1 cellular context compared by ENCODE assay signal in genomic region chr3:186932281-186933181, GRCh38.
TF ChIP-seq lines count a peak whose summit lies in the region.

No MANE protein-coding gene starts in this region.

TF ChIP-seq in GM12878, 131 proteins besides CTCF, POLR2A, EP300 and RAD21 (continued from another document):
- TF ChIP-seq, protein P1, sequence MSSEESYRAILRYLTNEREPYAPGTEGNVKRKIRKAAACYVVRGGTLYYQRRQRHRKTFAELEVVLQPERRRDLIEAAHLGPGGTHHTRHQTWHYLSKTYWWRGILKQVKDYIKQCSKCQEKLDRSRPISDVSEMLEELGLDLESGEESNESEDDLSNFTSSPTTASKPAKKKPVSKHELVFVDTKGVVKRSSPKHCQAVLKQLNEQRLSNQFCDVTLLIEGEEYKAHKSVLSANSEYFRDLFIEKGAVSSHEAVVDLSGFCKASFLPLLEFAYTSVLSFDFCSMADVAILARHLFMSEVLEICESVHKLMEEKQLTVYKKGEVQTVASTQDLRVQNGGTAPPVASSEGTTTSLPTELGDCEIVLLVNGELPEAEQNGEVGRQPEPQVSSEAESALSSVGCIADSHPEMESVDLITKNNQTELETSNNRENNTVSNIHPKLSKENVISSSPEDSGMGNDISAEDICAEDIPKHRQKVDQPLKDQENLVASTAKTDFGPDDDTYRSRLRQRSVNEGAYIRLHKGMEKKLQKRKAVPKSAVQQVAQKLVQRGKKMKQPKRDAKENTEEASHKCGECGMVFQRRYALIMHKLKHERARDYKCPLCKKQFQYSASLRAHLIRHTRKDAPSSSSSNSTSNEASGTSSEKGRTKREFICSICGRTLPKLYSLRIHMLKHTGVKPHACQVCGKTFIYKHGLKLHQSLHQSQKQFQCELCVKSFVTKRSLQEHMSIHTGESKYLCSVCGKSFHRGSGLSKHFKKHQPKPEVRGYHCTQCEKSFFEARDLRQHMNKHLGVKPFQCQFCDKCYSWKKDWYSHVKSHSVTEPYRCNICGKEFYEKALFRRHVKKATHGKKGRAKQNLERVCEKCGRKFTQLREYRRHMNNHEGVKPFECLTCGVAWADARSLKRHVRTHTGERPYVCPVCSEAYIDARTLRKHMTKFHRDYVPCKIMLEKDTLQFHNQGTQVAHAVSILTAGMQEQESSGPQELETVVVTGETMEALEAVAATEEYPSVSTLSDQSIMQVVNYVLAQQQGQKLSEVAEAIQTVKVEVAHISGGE (CRISPR knock-in tag; IDR thresholded peaks at IDR 0.05), result no peak
- TF ChIP-seq HSF1 (IDR thresholded peaks at IDR 0.05; ENCODE audit: low read depth, low read length) (no peak), POLR2AphosphoS5 (IDR thresholded peaks at IDR 0.05; ENCODE audit: low read length) (no peak), ZNF622 (IDR thresholded peaks at IDR 0.05) (no peak), SREBF1 (IDR thresholded peaks at IDR 0.05; ENCODE audit: low read length) (no peak), NR2C2 (IDR thresholded peaks at IDR 0.05; ENCODE audit: borderline replicate concordance, control insufficient read depth, insufficient read length, low read depth) (no peak), IKZF1 (conservative IDR thresholded peaks at IDR 0.05) (peak; percentile 38; the same call in 1 of the 2 replicates), NKRF (conservative IDR thresholded peaks at IDR 0.05) (no peak), PML (IDR thresholded peaks at IDR 0.05; ENCODE audit: low read length) (0 out of 2 replicates have a peak, but pooled peaks have one; percentile 30), NR2F1 (conservative IDR thresholded peaks at IDR 0.05) (no peak), SREBF2 (IDR thresholded peaks at IDR 0.05; ENCODE audit: low read length) (no peak), ZNF207 (IDR thresholded peaks at IDR 0.05; ENCODE audit: borderline replicate concordance) (no peak), ZBED1 (IDR thresholded peaks at IDR 0.05; ENCODE audit: borderline replicate concordance) (0 out of 2 replicates have a peak, but pooled peaks have one; percentile 37), LARP7 (IDR thresholded peaks at IDR 0.05) (no peak), CBX5 (IDR thresholded peaks at IDR 0.05; ENCODE audit: low read depth) (no peak), ZNF217 (IDR thresholded peaks at IDR 0.05) (no peak), ESRRA (IDR thresholded peaks at IDR 0.05; ENCODE audit: low read length) (no peak), POLR2AphosphoS2 (IDR thresholded peaks at IDR 0.05; ENCODE audit: low read depth, low read length) (no peak), MEF2A (IDR thresholded peaks at IDR 0.05; ENCODE audit: insufficient read depth, low read depth, low read length) (no peak), IKZF2 (IDR thresholded peaks at IDR 0.05) (peak; percentile 34 to 39; a peak in 2 of 4 replicates), NFIC (IDR thresholded peaks at IDR 0.05; ENCODE audit: low read depth, low read length) (peak; percentile 32; the same call in 1 of the 2 replicates), CBFB (IDR thresholded peaks at IDR 0.05; ENCODE audit: low read depth) (no peak), DPF2 (IDR thresholded peaks at IDR 0.05) (no peak), MXI1 (IDR thresholded peaks at IDR 0.05; ENCODE audit: low read depth, low read length) (0 out of 2 replicates have a peak, but pooled peaks have one; percentile 49), NRF1 (conservative IDR thresholded peaks at IDR 0.05; ENCODE audit: low read depth, low read length) (no peak), RBBP5 (conservative IDR thresholded peaks at IDR 0.05) (no peak), PKNOX1 (IDR thresholded peaks at IDR 0.05) (no peak), SIN3A (IDR thresholded peaks at IDR 0.05; ENCODE audit: low read depth, low read length) (no peak), TAF1 (IDR thresholded peaks at IDR 0.05; ENCODE audit: borderline replicate concordance, low read depth, low read length) (no peak), YY1 (IDR thresholded peaks at IDR 0.05; ENCODE audit: low read depth, low read length) (no peak), FOS (IDR thresholded peaks at IDR 0.05; ENCODE audit: borderline replicate concordance, extremely low read depth, insufficient read length) (no peak), MTA3 (IDR thresholded peaks at IDR 0.05; ENCODE audit: borderline replicate concordance, low read length) (peak; percentile 64; the same call in 1 of the 2 replicates), BHLHE40 (IDR thresholded peaks at IDR 0.05; ENCODE audit: borderline replicate concordance in 1 of 2, low read depth in 2 of 2, low read length in 1 of 2) (no peak)
- TF ChIP-seq, protein P2, sequence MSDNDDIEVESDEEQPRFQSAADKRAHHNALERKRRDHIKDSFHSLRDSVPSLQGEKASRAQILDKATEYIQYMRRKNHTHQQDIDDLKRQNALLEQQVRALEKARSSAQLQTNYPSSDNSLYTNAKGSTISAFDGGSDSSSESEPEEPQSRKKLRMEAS (IDR thresholded peaks at IDR 0.05; ENCODE audit: low read depth, low read length), result no peak
- TF ChIP-seq, protein P3, sequence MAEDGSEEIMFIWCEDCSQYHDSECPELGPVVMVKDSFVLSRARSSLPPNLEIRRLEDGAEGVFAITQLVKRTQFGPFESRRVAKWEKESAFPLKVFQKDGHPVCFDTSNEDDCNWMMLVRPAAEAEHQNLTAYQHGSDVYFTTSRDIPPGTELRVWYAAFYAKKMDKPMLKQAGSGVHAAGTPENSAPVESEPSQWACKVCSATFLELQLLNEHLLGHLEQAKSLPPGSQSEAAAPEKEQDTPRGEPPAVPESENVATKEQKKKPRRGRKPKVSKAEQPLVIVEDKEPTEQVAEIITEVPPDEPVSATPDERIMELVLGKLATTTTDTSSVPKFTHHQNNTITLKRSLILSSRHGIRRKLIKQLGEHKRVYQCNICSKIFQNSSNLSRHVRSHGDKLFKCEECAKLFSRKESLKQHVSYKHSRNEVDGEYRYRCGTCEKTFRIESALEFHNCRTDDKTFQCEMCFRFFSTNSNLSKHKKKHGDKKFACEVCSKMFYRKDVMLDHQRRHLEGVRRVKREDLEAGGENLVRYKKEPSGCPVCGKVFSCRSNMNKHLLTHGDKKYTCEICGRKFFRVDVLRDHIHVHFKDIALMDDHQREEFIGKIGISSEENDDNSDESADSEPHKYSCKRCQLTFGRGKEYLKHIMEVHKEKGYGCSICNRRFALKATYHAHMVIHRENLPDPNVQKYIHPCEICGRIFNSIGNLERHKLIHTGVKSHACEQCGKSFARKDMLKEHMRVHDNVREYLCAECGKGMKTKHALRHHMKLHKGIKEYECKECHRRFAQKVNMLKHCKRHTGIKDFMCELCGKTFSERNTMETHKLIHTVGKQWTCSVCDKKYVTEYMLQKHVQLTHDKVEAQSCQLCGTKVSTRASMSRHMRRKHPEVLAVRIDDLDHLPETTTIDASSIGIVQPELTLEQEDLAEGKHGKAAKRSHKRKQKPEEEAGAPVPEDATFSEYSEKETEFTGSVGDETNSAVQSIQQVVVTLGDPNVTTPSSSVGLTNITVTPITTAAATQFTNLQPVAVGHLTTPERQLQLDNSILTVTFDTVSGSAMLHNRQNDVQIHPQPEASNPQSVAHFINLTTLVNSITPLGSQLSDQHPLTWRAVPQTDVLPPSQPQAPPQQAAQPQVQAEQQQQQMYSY (CRISPR knock-in tag; IDR thresholded peaks at IDR 0.05), result no peak
- TF ChIP-seq, protein P4, sequence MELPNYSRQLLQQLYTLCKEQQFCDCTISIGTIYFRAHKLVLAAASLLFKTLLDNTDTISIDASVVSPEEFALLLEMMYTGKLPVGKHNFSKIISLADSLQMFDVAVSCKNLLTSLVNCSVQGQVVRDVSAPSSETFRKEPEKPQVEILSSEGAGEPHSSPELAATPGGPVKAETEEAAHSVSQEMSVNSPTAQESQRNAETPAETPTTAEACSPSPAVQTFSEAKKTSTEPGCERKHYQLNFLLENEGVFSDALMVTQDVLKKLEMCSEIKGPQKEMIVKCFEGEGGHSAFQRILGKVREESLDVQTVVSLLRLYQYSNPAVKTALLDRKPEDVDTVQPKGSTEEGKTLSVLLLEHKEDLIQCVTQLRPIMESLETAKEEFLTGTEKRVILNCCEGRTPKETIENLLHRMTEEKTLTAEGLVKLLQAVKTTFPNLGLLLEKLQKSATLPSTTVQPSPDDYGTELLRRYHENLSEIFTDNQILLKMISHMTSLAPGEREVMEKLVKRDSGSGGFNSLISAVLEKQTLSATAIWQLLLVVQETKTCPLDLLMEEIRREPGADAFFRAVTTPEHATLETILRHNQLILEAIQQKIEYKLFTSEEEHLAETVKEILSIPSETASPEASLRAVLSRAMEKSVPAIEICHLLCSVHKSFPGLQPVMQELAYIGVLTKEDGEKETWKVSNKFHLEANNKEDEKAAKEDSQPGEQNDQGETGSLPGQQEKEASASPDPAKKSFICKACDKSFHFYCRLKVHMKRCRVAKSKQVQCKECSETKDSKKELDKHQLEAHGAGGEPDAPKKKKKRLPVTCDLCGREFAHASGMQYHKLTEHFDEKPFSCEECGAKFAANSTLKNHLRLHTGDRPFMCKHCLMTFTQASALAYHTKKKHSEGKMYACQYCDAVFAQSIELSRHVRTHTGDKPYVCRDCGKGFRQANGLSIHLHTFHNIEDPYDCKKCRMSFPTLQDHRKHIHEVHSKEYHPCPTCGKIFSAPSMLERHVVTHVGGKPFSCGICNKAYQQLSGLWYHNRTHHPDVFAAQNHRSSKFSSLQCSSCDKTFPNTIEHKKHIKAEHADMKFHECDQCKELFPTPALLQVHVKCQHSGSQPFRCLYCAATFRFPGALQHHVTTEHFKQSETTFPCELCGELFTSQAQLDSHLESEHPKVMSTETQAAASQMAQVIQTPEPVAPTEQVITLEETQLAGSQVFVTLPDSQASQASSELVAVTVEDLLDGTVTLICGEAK (IDR thresholded peaks at IDR 0.05; ENCODE audit: borderline replicate concordance), result no peak
- TF ChIP-seq, protein P5, sequence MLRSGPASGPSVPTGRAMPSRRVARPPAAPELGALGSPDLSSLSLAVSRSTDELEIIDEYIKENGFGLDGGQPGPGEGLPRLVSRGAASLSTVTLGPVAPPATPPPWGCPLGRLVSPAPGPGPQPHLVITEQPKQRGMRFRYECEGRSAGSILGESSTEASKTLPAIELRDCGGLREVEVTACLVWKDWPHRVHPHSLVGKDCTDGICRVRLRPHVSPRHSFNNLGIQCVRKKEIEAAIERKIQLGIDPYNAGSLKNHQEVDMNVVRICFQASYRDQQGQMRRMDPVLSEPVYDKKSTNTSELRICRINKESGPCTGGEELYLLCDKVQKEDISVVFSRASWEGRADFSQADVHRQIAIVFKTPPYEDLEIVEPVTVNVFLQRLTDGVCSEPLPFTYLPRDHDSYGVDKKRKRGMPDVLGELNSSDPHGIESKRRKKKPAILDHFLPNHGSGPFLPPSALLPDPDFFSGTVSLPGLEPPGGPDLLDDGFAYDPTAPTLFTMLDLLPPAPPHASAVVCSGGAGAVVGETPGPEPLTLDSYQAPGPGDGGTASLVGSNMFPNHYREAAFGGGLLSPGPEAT (IDR thresholded peaks at IDR 0.05; ENCODE audit: low read depth), result peak; percentile 47; the same call in 1 of the 2 replicates
TF ChIP-seq in GM12878: peak in this region for 9.
